In the genomic region with DNA sequence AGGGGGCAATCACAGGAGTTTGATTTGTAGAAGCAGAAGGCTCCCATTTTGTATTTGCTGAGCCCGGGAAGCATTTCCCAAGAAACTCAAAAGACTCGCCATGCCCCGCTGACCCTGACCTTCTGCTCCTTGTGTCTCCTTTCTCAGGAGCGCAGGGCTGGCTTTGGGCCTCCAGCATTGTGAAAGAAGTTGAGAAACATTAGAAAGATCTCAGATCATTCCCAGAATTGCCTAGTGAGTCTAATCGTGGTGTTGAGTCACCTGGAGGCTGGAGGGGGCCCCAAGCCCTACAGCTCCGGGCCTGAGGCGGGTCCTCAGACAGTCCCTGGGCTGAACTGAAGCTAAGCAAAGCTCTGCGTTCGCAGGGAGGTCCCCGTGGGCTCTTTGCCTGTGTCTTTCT, we compare ENCODE assay signal across 20 cellular contexts. TPM values are rescaled to one million over a fixed set of nuclear protein-coding genes. Genes with fewer than 3 reads are reported as not detected.
DNase-seq lines count a peak whose midpoint lies in the region; ATAC-seq and TF ChIP-seq lines count a peak whose summit lies in the region.
"Had no signal": no experiment of that assay in that cellular context is flagged by ENCODE, and none has a peak within 500 bp of the region (broad histone marks: within the 10 kb centered on the region; RNA-seq: fewer than 3 reads in every experiment).

No MANE protein-coding gene starts in this region.

- no peak overlapping the region for H3K27ac Mint-ChIP-seq in MCF 10A (ENCODE audit: low read depth, unreplicated experiment)
- no peak overlapping the region for H3K27ac Mint-ChIP-seq in endodermal cell

- H3K36me3 Mint-ChIP-seq in MCF 10A (ENCODE audit: insufficient read depth, unreplicated experiment), result peaks cover 6% of the 10 kb centered on the region
- H3K36me3 Mint-ChIP-seq in endodermal cell (ENCODE audit: low read depth), result peaks cover 1% of the 10 kb centered on the region
- H3K36me3 Mint-ChIP-seq: type B pancreatic cell had no signal

- no peak for TF ChIP-seq EP300 in stomach (IDR thresholded peaks at IDR 0.05)

- H3K4me2 ChIP-seq in mammary epithelial cell (ENCODE audit: insufficient read depth, low read depth, low read length), result no peak overlapping the region

- peaks cover 8% of the 10 kb centered on the region for H3K9me3 ChIP-seq in mammary epithelial cell (replicated peaks; ENCODE audit: insufficient read depth, low read length)
- peaks cover 13% of the 10 kb centered on the region for H3K9me3 ChIP-seq in endodermal cell (ENCODE audit: control insufficient read depth, low read length)
- H3K9me3 ChIP-seq in stomach, result peaks cover 3 to 10% (median 6%) of the 10 kb centered on the region in 4 donors

- H3K4me3 Mint-ChIP-seq in MCF 10A (ENCODE audit: unreplicated experiment) (no peak overlapping the region), endodermal cell (no peak overlapping the region)
- H3K4me3 Mint-ChIP-seq: activated T-cell treated with anti-CD3 and anti-CD28 coated beads, Interleukin-2, amount 50 U/mL, for 4 hours; naive thymus-derived CD8-positive, alpha-beta T cell; type B pancreatic cell had no signal

- POLR2A ChIA-PET in MCF 10A (lab: Yijun Ruan, JAX), result no interaction called here

- BruUV-seq in MCF 10A (replicated peaks; lab: Mats Ljungman, UMichigan) (no TSS peak), mammary epithelial cell (replicated peaks; lab: Mats Ljungman, UMichigan) (no TSS peak)

- H3K27me3 ChIP-seq in mammary epithelial cell (ENCODE audit: insufficient read depth, low read length) (no peaks in the 10 kb centered on the region), endodermal cell (ENCODE audit: control insufficient read depth, insufficient read depth, low read length, poor library complexity, severe bottlenecking) (peaks cover 13% of the 10 kb centered on the region), stomach (no peaks in the 10 kb centered on the region)

- DNase-seq in MCF 10A (ENCODE audit: unreplicated experiment) (peak; percentile 82), mammary epithelial cell (no peak), endodermal cell (peak; percentile 32), left kidney (ENCODE audit: low read depth, low spot score) (peak; percentile 39), stomach (peak; percentile 18)
- DNase-seq in activated naive CD4-positive, alpha-beta T cell (lab: John Stamatoyannopoulos, UW), result no peak
- DNase-seq: activated CD4-positive, alpha-beta T cell treated with anti-CD3 and anti-CD28 coated beads, Interleukin-2, amount 50 U/mL, for 1 hour; activated T-cell treated with anti-CD3 and anti-CD28 coated beads, Interleukin-2, amount 50 U/mL, for 4 hours; amniotic stem cell; cerebellar nuclear complex; naive thymus-derived CD8-positive, alpha-beta T cell; NCI-H187; NCI-H524 treated with DMSO at 0.1 percent for 48 hours; PC-3; retina had no signal

- H2AFZ ChIP-seq in mammary epithelial cell (ENCODE audit: low read depth, low read length), result no peak overlapping the region

- H3K79me2 ChIP-seq in mammary epithelial cell (ENCODE audit: insufficient read depth, low read length), result no peaks in the 10 kb centered on the region

- WGBS in mammary epithelial cell (ENCODE audit: low coverage, missing lambda C conversion rate), result 80% methylated on average over 10 of the region's 10 CpGs
- WGBS in endodermal cell (ENCODE audit: insufficient coverage in 1 of 2, insufficient read length in 1 of 2), 2 experiments, result 93 to 94% methylated on average over 9 to 10 of the region's 10 CpGs
- 75 to 81% (median 76%) methylated on average over 10 of the region's 10 CpGs for WGBS in stomach, 5 donors

- CTCF ChIA-PET in MCF 10A (lab: Yijun Ruan, JAX) (interaction anchor here (1.0 kb wide), 1 partner anchor 9 kb away, joined by 4 read pairs; no protein-coding TSS in a partner anchor), mammary epithelial cell (lab: Charles Lee; ENCODE audit: low non-redundant PET) (no interaction called here)

- no peak overlapping the region for H3K4me3 ChIP-seq in mammary epithelial cell (replicated peaks in 1 of 3; ENCODE audit: insufficient read depth in 1 of 3, low read depth in 2 of 3, low read length in 3 of 3)
- H3K4me3 ChIP-seq in endodermal cell (ENCODE audit: low read length), result no peak overlapping the region
- no peak overlapping the region for H3K4me3 ChIP-seq in stomach
- H3K4me3 ChIP-seq: SK-N-MC had no signal

- H3K36me3 ChIP-seq in mammary epithelial cell (ENCODE audit: insufficient read depth, low read length) (no peaks in the 10 kb centered on the region), endodermal cell (ENCODE audit: control insufficient read depth, insufficient read depth, low read length) (no peaks in the 10 kb centered on the region), stomach (no peaks in the 10 kb centered on the region)

- ATAC-seq in HG03159 (IDR thresholded peaks at IDR 0.05; ENCODE audit: unreplicated experiment) (no peak), HG03097 (IDR thresholded peaks at IDR 0.05; ENCODE audit: low FRiP score, unreplicated experiment) (no peak)

- in situ Hi-C loops in mammary epithelial cell (cut with MboI; ENCODE audit: low sequenced_read_pairs in 2 of 2), result loop anchor here in 1 of 2 donors (25.0 kb wide), 1 partner anchor 533 kb away; no protein-coding TSS in a partner anchor

- H3K27ac ChIP-seq in mammary epithelial cell (ENCODE audit: insufficient read depth, low read depth, low read length) (no peak overlapping the region), endodermal cell (ENCODE audit: low read depth, low read length) (no peak overlapping the region), stomach (no peak overlapping the region)
- H3K27ac ChIP-seq: SK-N-MC had no signal

- intact Hi-C loops in MCF 10A (cut with micrococcal nuclease), result no loop called here
- intact Hi-C loops in mammary epithelial cell (cut with micrococcal nuclease), result loop anchor here (2.0 to 5.0 kb wide), 3 partner anchors 51 to 523 kb away; no protein-coding TSS in a partner anchor
- intact Hi-C loops in stomach (cut with DNase I; ENCODE audit: low total_unique reads), result no loop called here

- no peaks in the 10 kb centered on the region for H4K20me1 ChIP-seq in mammary epithelial cell (ENCODE audit: insufficient read depth, low read length)

- H3K4me1 Mint-ChIP-seq in MCF 10A (ENCODE audit: insufficient read depth, unreplicated experiment) (no peaks in the 10 kb centered on the region), endodermal cell (no peaks in the 10 kb centered on the region)

- H3K4me1 ChIP-seq in mammary epithelial cell (ENCODE audit: insufficient read depth, low read length) (peaks cover 4% of the 10 kb centered on the region), endodermal cell (ENCODE audit: control insufficient read depth, insufficient read depth, low read length) (no peaks in the 10 kb centered on the region), stomach (peaks cover 0 to 7% (median 2%) of the 10 kb centered on the region in 4 donors)

- TF ChIP-seq CTCF in MCF 10A (IDR thresholded peaks at IDR 0.05; ENCODE audit: unreplicated experiment) (no peak), mammary epithelial cell (conservative IDR thresholded peaks at IDR 0.05 in 1 of 2, IDR thresholded peaks at IDR 0.05 in 1 of 2; ENCODE audit: extremely low read depth in 1 of 2, insufficient read depth in 1 of 2, low read depth in 1 of 2, low read length in 2 of 2) (no peak), endodermal cell (conservative IDR thresholded peaks at IDR 0.05) (no peak), stomach (IDR thresholded peaks at IDR 0.05) (no peak)

- H3K27me3 Mint-ChIP-seq in MCF 10A (ENCODE audit: insufficient read depth, unreplicated experiment) (peaks cover 18% of the 10 kb centered on the region), endodermal cell (ENCODE audit: insufficient read depth) (peaks cover 17% of the 10 kb centered on the region)

- H3K9me3 Mint-ChIP-seq in MCF 10A (ENCODE audit: unreplicated experiment) (peaks cover 17% of the 10 kb centered on the region), endodermal cell (peaks cover 12% of the 10 kb centered on the region)

- H3K9ac ChIP-seq in mammary epithelial cell (ENCODE audit: insufficient read depth, low read length) (no peak overlapping the region), endodermal cell (ENCODE audit: extremely low read depth, low read length, poor library complexity, severe bottlenecking) (no peak overlapping the region)

- no peak for TF ChIP-seq POLR2A in stomach (IDR thresholded peaks at IDR 0.05)

- dilution Hi-C loops in mammary epithelial cell (cut with HindIII; ENCODE audit: low sequenced_read_pairs), result no loop called here

RNA-seq across cellular contexts. Expression of gene PIGZ, which starts 10.9 kb away (rescaled TPM):
- 5.2 and 7.1 TPM in 2 replicates for total RNA-seq in MCF 10A (2022)
- total RNA-seq in mammary epithelial cell, result 1 to 10 TPM; 2.7 to 4.7 TPM
- polyA plus RNA-seq in mammary epithelial cell, result 1.0 TPM
- 1.2 TPM for polyA minus RNA-seq in mammary epithelial cell
- total RNA-seq in endodermal cell, result under 1 TPM; 0.22 to 0.31 TPM
- polyA plus RNA-seq in endodermal cell (2013, experiment 1 of 2), result 0.46 TPM
- not detected for polyA plus RNA-seq in endodermal cell (2013, experiment 2 of 2)
- total RNA-seq in stomach, result 100 to 1,000 TPM in 1 of 5 donors, 10 to 100 TPM in 1, 1 to 10 TPM in 3; 1.2 to 125 (median 9.2) TPM
- 1 to 10 TPM; 3.0 to 5.6 (median 4.1) TPM for polyA plus RNA-seq in stomach
- total RNA-seq: H1 had no signal

RNA-seq across cellular contexts. Expression of gene NCBP2, which starts 37.2 kb away (rescaled TPM):
- total RNA-seq in MCF 10A (2022), result 80.9 and 91.8 TPM in 2 replicates
- 10 to 100 TPM; 47.5 to 77.0 TPM for total RNA-seq in mammary epithelial cell
- 45.1 TPM for polyA plus RNA-seq in mammary epithelial cell
- polyA minus RNA-seq in mammary epithelial cell, result 50.3 TPM
- total RNA-seq in endodermal cell, result 10 to 100 TPM; 74.9 to 97.3 TPM
- polyA plus RNA-seq in endodermal cell (2013, experiment 1 of 2), result 109 TPM
- 98.5 TPM for polyA plus RNA-seq in endodermal cell (2013, experiment 2 of 2)
- total RNA-seq in stomach, result 10 to 100 TPM; 15.4 to 45.4 (median 32.1) TPM
- 10 to 100 TPM; 37.4 to 52.5 (median 49.2) TPM for polyA plus RNA-seq in stomach

RNA-seq across cellular contexts. Expression of gene MELTF, which starts 50.1 kb away (rescaled TPM):
- total RNA-seq in MCF 10A (2022) (9.1 and 20.6 TPM in 2 replicates), mammary epithelial cell (10 to 100 TPM in 1 of 2 donors, 1 to 10 TPM in 1; 5.8 to 11.7 TPM), endodermal cell (10 to 100 TPM; 11.3 to 15.1 TPM), stomach (1 to 10 TPM in 3 of 5 donors, under 1 TPM in 2; 0.45 to 4.4 (median 3.5) TPM)
- polyA plus RNA-seq in mammary epithelial cell (5.7 TPM), stomach (1 to 10 TPM in 2 of 3 donors, under 1 TPM in 1; 0.76 to 1.8 (median 1.3) TPM)
- 2.7 TPM for polyA minus RNA-seq in mammary epithelial cell
- 4.8 TPM for polyA plus RNA-seq in endodermal cell (2013, experiment 1 of 2)
- 5.1 TPM for polyA plus RNA-seq in endodermal cell (2013, experiment 2 of 2)

Comparison
In these comparisons a context has a peak if more than half of its experiments do, and no peak if none do; other contexts are left out.
1. DNase-seq: peak in MCF 10A (single experiment), endodermal cell (single experiment), left kidney (single experiment) and stomach (single experiment); none in mammary epithelial cell (single experiment) and activated naive CD4-positive, alpha-beta T cell (0 of 4).